In the genomic region with DNA sequence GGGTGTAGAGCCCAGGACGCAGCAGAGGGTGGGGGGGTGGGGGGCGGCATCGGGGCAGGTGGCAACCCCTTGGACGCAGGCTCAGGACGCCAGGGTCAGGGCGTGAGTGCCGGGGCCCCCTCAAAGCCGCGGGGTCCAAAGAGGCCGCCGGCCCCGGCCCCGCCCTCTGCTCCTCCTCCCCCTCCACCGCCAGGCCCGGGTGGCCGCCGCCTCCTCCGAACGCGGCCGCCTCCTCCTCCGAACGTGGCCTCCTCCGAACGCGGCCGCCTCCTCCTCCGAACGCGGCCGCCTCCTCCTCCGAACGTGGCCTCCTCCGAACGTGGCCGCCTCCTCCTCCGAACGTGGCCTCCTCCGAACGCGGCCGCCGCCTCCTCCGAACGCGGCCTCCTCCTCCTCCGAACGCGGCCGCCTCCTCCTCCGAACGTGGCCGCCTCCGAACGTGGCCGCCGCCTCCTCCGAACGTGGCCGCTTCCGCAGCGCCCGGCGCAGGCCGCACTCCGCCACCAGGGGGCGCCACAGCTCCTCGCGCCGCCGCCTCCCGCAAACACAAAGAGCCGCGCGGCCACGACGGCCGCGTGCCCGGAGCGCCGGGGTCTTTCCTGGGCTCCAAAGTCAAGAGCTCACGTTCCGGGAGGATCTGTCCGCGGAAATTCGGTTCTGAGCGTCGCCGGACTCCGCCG, we compare ENCODE assay signal across 8 cellular contexts. TPM values are rescaled to one million over a fixed set of nuclear protein-coding genes. Genes with fewer than 3 reads are reported as not detected.
DNase-seq lines count a peak whose midpoint lies in the region; ATAC-seq and TF ChIP-seq lines count a peak whose summit lies in the region.

No MANE protein-coding gene starts in this region.

- peaks cover 20% of the 10 kb centered on the region for H3K4me1 ChIP-seq in BE2C

- peaks cover 12% of the 10 kb centered on the region for H3K27me3 ChIP-seq in BE2C

- no peak overlapping the region for H3K4me3 ChIP-seq in BE2C (ENCODE audit: low read depth, low read length)
- peak overlapping the region; percentile 25 to 51 (median 36) for H3K4me3 ChIP-seq in skin epidermis

- peak; percentile 86 for DNase-seq in BE2C
- peak; percentile 65 for DNase-seq in NCI-H1048 (lab: John Stamatoyannopoulos, UW)
- peak; percentile 80 for DNase-seq in T-helper 9 cell
- DNase-seq in anterior cingulate cortex (lab: John Stamatoyannopoulos, UW): peak in 46 of 58 donors; percentile 26 to 83 (median 53)
- DNase-seq in hepatic stellate cell (ENCODE audit: low spot score): peak; percentile 84

- ATAC-seq in GM19351 (IDR thresholded peaks at IDR 0.05; ENCODE audit: unreplicated experiment): peak; percentile 69
- ATAC-seq in GM18498 (IDR thresholded peaks at IDR 0.05; ENCODE audit: unreplicated experiment): no peak

- no peaks in the 10 kb centered on the region for H3K9me3 ChIP-seq in BE2C

- peak; percentile 54 for TF ChIP-seq CTCF in BE2C (IDR thresholded peaks at IDR 0.05; ENCODE audit: low read depth, low read length)

- peak overlapping the region in 11 of 21 experiments; percentile 11 to 68 (median 38) for H3K27ac ChIP-seq in skin epidermis

- 0 out of 2 replicates have a peak, but pooled peaks cover 3% of the 10 kb centered on the region for H3K36me3 ChIP-seq in BE2C

RNA-seq across cellular contexts. Expression of a gene that starts 19.3 kb away (rescaled TPM):
- polyA plus RNA-seq in BE2C (2012; ENCODE audit: insufficient read depth, insufficient read length, low read depth): 1.9 TPM

RNA-seq across cellular contexts. Expression of a gene that starts 54.6 kb away (rescaled TPM):
- polyA plus RNA-seq in BE2C (2012; ENCODE audit: insufficient read depth, insufficient read length, low read depth): 253 TPM

RNA-seq across cellular contexts. Expression of a gene that starts 56.0 kb away (rescaled TPM):
- polyA plus RNA-seq in BE2C (2012; ENCODE audit: insufficient read depth, insufficient read length, low read depth): 127 TPM
